Comparison of ENCODE assay signal across 9 cellular contexts in genomic region chr7:88401009-88401623, GRCh38.
DNase-seq lines count a peak whose midpoint lies in the region; ATAC-seq and TF ChIP-seq lines count a peak whose summit lies in the region.
"Had no signal": no experiment of that assay in that cellular context is flagged by ENCODE, and none has a peak within 500 bp of the region (broad histone marks: within the 10 kb centered on the region; RNA-seq: fewer than 3 reads in every experiment).

No MANE protein-coding gene starts in this region.

- H3K9me3 ChIP-seq in HCT116 (ENCODE audit: control insufficient read depth in 1 of 2, insufficient read depth in 1 of 2, low read depth in 1 of 2, low read length in 2 of 2) (no peaks in the 10 kb centered on the region), colonic mucosa (no peaks in the 10 kb centered on the region), upper lobe of right lung (no peaks in the 10 kb centered on the region), spleen (no peaks in the 10 kb centered on the region)

- RAD21 ChIA-PET in HCT116 (lab: Charles Lee; ENCODE audit: low non-redundant PET in 1 of 2, low total read pairs in 2 of 2, uncharacterized antibody in 2 of 2, unreplicated experiment in 2 of 2) = no interaction called here

- peaks cover 4% of the 10 kb centered on the region for H3K27me3 Mint-ChIP-seq in activated naive CD8-positive, alpha-beta T cell treated with anti-CD3 and anti-CD28 coated beads for 36 hours
- H3K27me3 Mint-ChIP-seq in activated naive CD8-positive, alpha-beta T cell treated with anti-CD3 and anti-CD28 coated beads, Interleukin-2, amount 50 U/mL, for 24 hours = no peaks in the 10 kb centered on the region

- POLR2A ChIA-PET in HCT116 (lab: Charles Lee) = no interaction called here

- H3K79me2 ChIP-seq in HCT116 (ENCODE audit: insufficient read depth, low read length) = no peaks in the 10 kb centered on the region

- TF ChIP-seq RAD21 in HCT116 (IDR thresholded peaks at IDR 0.05; ENCODE audit: low read depth) = peak; percentile 57

- H3K9me2 ChIP-seq in HCT116 (ENCODE audit: insufficient read depth) = no peaks in the 10 kb centered on the region

- CTCF ChIA-PET in HCT116 (lab: Charles Lee) = interaction anchor here (1.1 to 1.8 kb wide), 3 partner anchors 8 to 158 kb away, joined by 3 to 6 read pairs (median 5); no protein-coding TSS in a partner anchor

- DNase-seq in activated naive CD8-positive, alpha-beta T cell treated with anti-CD3 and anti-CD28 coated beads for 36 hours = peak; percentile 1
- DNase-seq in activated naive CD8-positive, alpha-beta T cell treated with anti-CD3 and anti-CD28 coated beads, Interleukin-2, amount 50 U/mL, for 24 hours = no peak
- peak; percentile 15 for DNase-seq in HCT116 (ENCODE audit: low read depth, low spot score)
- peak in 2 of 3 experiments; percentile 44 to 63 for DNase-seq in NCI-H1417 (lab: John Stamatoyannopoulos, UW)
- DNase-seq in colonic mucosa = no peak
- no peak for DNase-seq in upper lobe of right lung
- DNase-seq in spleen = no peak

- H3K4me1 ChIP-seq in HCT116 (ENCODE audit: control insufficient read depth in 1 of 2, insufficient read depth in 2 of 2, low read length in 2 of 2) (no peaks in the 10 kb centered on the region), colonic mucosa (no peaks in the 10 kb centered on the region), upper lobe of right lung (no peaks in the 10 kb centered on the region), spleen (peaks cover 0 to 6% (median 0%) of the 10 kb centered on the region in 6 donors)

- H4K20me1 ChIP-seq in HCT116 (ENCODE audit: insufficient read depth) = no peaks in the 10 kb centered on the region; the same call in 1 of the 2 replicates

- no peak overlapping the region for H3K4me3 ChIP-seq in HCT116 (replicated peaks in 1 of 2; ENCODE audit: low read depth in 1 of 2, low read length in 2 of 2)
- no peak overlapping the region for H3K4me3 ChIP-seq in colonic mucosa
- H3K4me3 ChIP-seq in upper lobe of right lung = no peak overlapping the region
- H3K4me3 ChIP-seq in spleen = no peak overlapping the region

- BruUV-seq in HCT116 (replicated peaks; lab: Mats Ljungman, UMichigan) = no TSS peak

- no peaks in the 10 kb centered on the region for H3K27me3 ChIP-seq in HCT116 (ENCODE audit: insufficient read depth, low read length)
- H3K27me3 ChIP-seq in colonic mucosa = no peaks in the 10 kb centered on the region
- no peaks in the 10 kb centered on the region for H3K27me3 ChIP-seq in upper lobe of right lung
- H3K27me3 ChIP-seq in spleen (replicated peaks in 1 of 7) = no peaks in the 10 kb centered on the region

- H3K36me3 Mint-ChIP-seq in activated naive CD8-positive, alpha-beta T cell treated with anti-CD3 and anti-CD28 coated beads for 36 hours = no peaks in the 10 kb centered on the region
- H3K36me3 Mint-ChIP-seq in activated naive CD8-positive, alpha-beta T cell treated with anti-CD3 and anti-CD28 coated beads, Interleukin-2, amount 50 U/mL, for 24 hours (ENCODE audit: low read depth) = no peaks in the 10 kb centered on the region
- H3K36me3 Mint-ChIP-seq: activated naive CD4-positive, alpha-beta T cell treated with anti-CD3 and anti-CD28 coated beads, Interleukin-2, amount 50 U/mL, for 72 hours had no signal

- H3K27ac ChIP-seq in HCT116 (ENCODE audit: low read depth, low read length) (no peak overlapping the region), colonic mucosa (no peak overlapping the region), upper lobe of right lung (no peak overlapping the region), spleen (no peak overlapping the region)

- WGBS in spleen, 5 donors = 64 to 77% (median 74%) methylated on average over 4 of the region's 4 CpGs

- TF ChIP-seq POLR2A in HCT116 (IDR thresholded peaks at IDR 0.05; ENCODE audit: borderline replicate concordance, extremely low read depth, insufficient read depth, insufficient read length) = no peak
- TF ChIP-seq POLR2A in spleen (IDR thresholded peaks at IDR 0.05) = no peak

- H3K9me3 Mint-ChIP-seq in activated naive CD8-positive, alpha-beta T cell treated with anti-CD3 and anti-CD28 coated beads for 36 hours = no peaks in the 10 kb centered on the region
- H3K9me3 Mint-ChIP-seq in activated naive CD8-positive, alpha-beta T cell treated with anti-CD3 and anti-CD28 coated beads, Interleukin-2, amount 50 U/mL, for 24 hours = no peaks in the 10 kb centered on the region
- H3K9me3 Mint-ChIP-seq: activated naive CD4-positive, alpha-beta T cell treated with anti-CD3 and anti-CD28 coated beads, Interleukin-2, amount 50 U/mL, for 72 hours had no signal

- no peak overlapping the region for H3K4me2 ChIP-seq in HCT116 (ENCODE audit: low read length)

- H3K36me3 ChIP-seq in HCT116 (ENCODE audit: control insufficient read depth in 1 of 2, insufficient read depth in 2 of 2, low read length in 2 of 2) (no peaks in the 10 kb centered on the region), colonic mucosa (no peaks in the 10 kb centered on the region), upper lobe of right lung (no peaks in the 10 kb centered on the region), spleen (no peaks in the 10 kb centered on the region)

- H2AFZ ChIP-seq in HCT116 (ENCODE audit: low read depth, low read length, poor library complexity, severe bottlenecking) = peak overlapping the region; percentile 92

- peaks cover 11% of the 10 kb centered on the region for H3K4me1 Mint-ChIP-seq in activated naive CD8-positive, alpha-beta T cell treated with anti-CD3 and anti-CD28 coated beads for 36 hours
- H3K4me1 Mint-ChIP-seq in activated naive CD8-positive, alpha-beta T cell treated with anti-CD3 and anti-CD28 coated beads, Interleukin-2, amount 50 U/mL, for 24 hours = peaks cover 10% of the 10 kb centered on the region

- H3K27ac Mint-ChIP-seq in activated naive CD8-positive, alpha-beta T cell treated with anti-CD3 and anti-CD28 coated beads for 36 hours = no peak overlapping the region
- H3K27ac Mint-ChIP-seq in activated naive CD8-positive, alpha-beta T cell treated with anti-CD3 and anti-CD28 coated beads, Interleukin-2, amount 50 U/mL, for 24 hours = no peak overlapping the region
- H3K27ac Mint-ChIP-seq: activated naive CD4-positive, alpha-beta T cell treated with anti-CD3 and anti-CD28 coated beads, Interleukin-2, amount 50 U/mL, for 72 hours had no signal

- peak; percentile 35 to 75 (median 70); a peak in 5 of 6 replicates for TF ChIP-seq CTCF in HCT116 (IDR thresholded peaks at IDR 0.05 in 2 of 3, conservative IDR thresholded peaks at IDR 0.05 in 1 of 3; ENCODE audit: borderline replicate concordance in 1 of 3, insufficient read depth in 1 of 3, low read depth in 2 of 3, low read length in 2 of 3)
- peak; percentile 54 for TF ChIP-seq CTCF in colonic mucosa (IDR thresholded peaks at IDR 0.05)
- TF ChIP-seq CTCF in upper lobe of right lung (IDR thresholded peaks at IDR 0.05) = peak; percentile 41
- peak in 5 of 11 experiments; percentile 9 to 48 (median 35) for TF ChIP-seq CTCF in spleen (IDR thresholded peaks at IDR 0.05 in 8 of 11, conservative IDR thresholded peaks at IDR 0.05 in 3 of 11)

- H3K4me3 Mint-ChIP-seq in activated naive CD8-positive, alpha-beta T cell treated with anti-CD3 and anti-CD28 coated beads for 36 hours = no peak overlapping the region
- H3K4me3 Mint-ChIP-seq in activated naive CD8-positive, alpha-beta T cell treated with anti-CD3 and anti-CD28 coated beads, Interleukin-2, amount 50 U/mL, for 24 hours = no peak overlapping the region

- H3K9ac ChIP-seq in HCT116 (ENCODE audit: low read length) (no peak overlapping the region), colonic mucosa (ENCODE audit: low read depth in 2 of 2, low read length in 2 of 2) (no peak overlapping the region)

- intact Hi-C loops in HCT116 (cut with micrococcal nuclease) = no loop called here
- intact Hi-C loops in colonic mucosa (cut with DNase I) = no loop called here
- intact Hi-C loops in upper lobe of right lung (cut with DNase I) = no loop called here
- intact Hi-C loops in spleen (cut with DNase I; ENCODE audit: low total_unique reads) = no loop called here

- no peak for ATAC-seq in activated naive CD8-positive, alpha-beta T cell treated with anti-CD3 and anti-CD28 coated beads, Interleukin-2, amount 50 U/mL, for 24 hours
- ATAC-seq in HCT116 (peak; percentile 94), upper lobe of right lung (peak; percentile 58), HG03521 (IDR thresholded peaks at IDR 0.05; ENCODE audit: unreplicated experiment) (no peak)

TF ChIP-seq in HCT116, 20 proteins besides CTCF, POLR2A, EP300 and RAD21:
- TF ChIP-seq SRF (IDR thresholded peaks at IDR 0.05; ENCODE audit: low read depth) = no peak
- TF ChIP-seq CBX3 (IDR thresholded peaks at IDR 0.05; ENCODE audit: low read depth) = peak; percentile 41; the same call in 1 of the 2 replicates
- 0 out of 2 replicates have a peak, but pooled peaks have one; percentile 9 for TF ChIP-seq EGR1 (IDR thresholded peaks at IDR 0.05; ENCODE audit: low read depth)
- no peak for TF ChIP-seq REST (IDR thresholded peaks at IDR 0.05; ENCODE audit: low read depth)
TF ChIP-seq in HCT116: peak in this region for 2.

Comparison
In these comparisons a context has a peak if more than half of its experiments do, and no peak if none do; other contexts are left out.
1. DNase-seq: peak in activated naive CD8-positive, alpha-beta T cell treated with anti-CD3 and anti-CD28 coated beads for 36 hours (single experiment), HCT116 (single experiment) and NCI-H1417 (2 of 3); none in activated naive CD8-positive, alpha-beta T cell treated with anti-CD3 and anti-CD28 coated beads, Interleukin-2, amount 50 U/mL, for 24 hours (single experiment), colonic mucosa (single experiment), upper lobe of right lung (single experiment) and spleen (single experiment).
2. ATAC-seq: peak in HCT116 (single experiment) and upper lobe of right lung (single experiment); none in activated naive CD8-positive, alpha-beta T cell treated with anti-CD3 and anti-CD28 coated beads, Interleukin-2, amount 50 U/mL, for 24 hours (single experiment) and HG03521 (single experiment).